Comparison of ENCODE assay signal across 33 cellular contexts in genomic region chr3:3675801-3676200, GRCh38.
"Had no signal": no experiment of that assay in that cellular context is flagged by ENCODE, and none has a peak within 500 bp of the region (broad histone marks: within the 10 kb centered on the region; RNA-seq: fewer than 3 reads in every experiment).

No MANE protein-coding gene starts in this region.

- DNase-seq: activated CD4-positive, alpha-beta memory T cell treated with anti-CD3 and anti-CD28 coated beads, Interleukin-2, amount 10 ng/mL, durations not matched to agents 7 days and 5 days; activated CD4-positive, alpha-beta T cell treated with anti-CD3 and anti-CD28 coated beads for 1 hour; activated CD4-positive, alpha-beta T cell treated with anti-CD3 and anti-CD28 coated beads for 48 hours; activated CD4-positive, CD25-positive, alpha-beta regulatory T cell; activated CD8-positive, alpha-beta memory T cell treated with anti-CD3 and anti-CD28 coated beads for 24 hours; activated CD8-positive, alpha-beta memory T cell treated with anti-CD3 and anti-CD28 coated beads, Interleukin-2, amount 10 ng/mL, durations not matched to agents 7 days and 5 days; activated CD8-positive, alpha-beta memory T cell treated with anti-CD3 and anti-CD28 coated beads, Interleukin-2, amount 50 U/mL, for 48 hours; activated gamma-delta T cell; activated naive CD4-positive, alpha-beta T cell treated with Interleukin-2 at 50 U/mL for 16 hours; activated naive CD8-positive, alpha-beta T cell treated with anti-CD3 and anti-CD28 coated beads, Interleukin-2, amount 10 ng/mL, durations not matched to agents 7 days and 5 days; activated T-cell treated with anti-CD3 and anti-CD28 coated beads, Interleukin-2, amount 50 U/mL, for 48 hours; amygdala; IMR-90; Karpas-422; NCI-H1105; NCI-H1417 treated with DMSO at 0.1 percent for 48 hours; NCI-H187 treated with DMSO at 0.1 percent for 48 hours; NCI-H2081; NCI-H2171 treated with DMSO at 0.1 percent for 48 hours; NCI-H2227 treated with DMSO at 0.1 percent for 48 hours; NCI-H446 treated with DMSO at 0.1 percent for 48 hours; NCI-H524; NK-92 treated with Interleukin-12 subunit alpha and Interleukin-12 subunit beta, amount 100 ng/mL, for 24 hours; PC-3; Peyer's patch; SHP77; SJCRH30; SK-N-SH; WERI-Rb-1 had no signal

- H3K4me1 ChIP-seq: ascending aorta, Peyer's patch, SJCRH30 had no signal

- H3K27ac ChIP-seq: ascending aorta, cardiac muscle cell, Peyer's patch, RWPE1, SJCRH30, WERI-Rb-1 had no signal

- ATAC-seq: activated CD8-positive, alpha-beta memory T cell treated with anti-CD3 and anti-CD28 coated beads, Interleukin-2, amount 10 ng/mL, durations not matched to agents 7 days and 5 days; K562; PC-3 had no signal

- H3K27me3 ChIP-seq: ascending aorta, Peyer's patch, SJCRH30 had no signal

- H3K4me3 ChIP-seq: ascending aorta, cardiac muscle cell, K562, Peyer's patch, SJCRH30 had no signal

- H3K9me3 ChIP-seq: ascending aorta, Peyer's patch, SJCRH30, SK-N-SH had no signal
